ENCODE assay signal across 14 cellular contexts in genomic region chr5:52705720-52706119, GRCh38.
A peak's percentile ranks its signal among the peaks of the same experiment; 100 is the strongest.
DNase-seq lines count a peak whose midpoint lies in the region; ATAC-seq and TF ChIP-seq lines count a peak whose summit lies in the region.
"Had no signal": no experiment of that assay in that cellular context is flagged by ENCODE, and none has a peak within 500 bp of the region (broad histone marks: within the 10 kb centered on the region; RNA-seq: fewer than 3 reads in every experiment).

No MANE protein-coding gene starts in this region.

- H3K4me3 ChIP-seq in BLaER1 (no peak overlapping the region), GM23338 (no peak overlapping the region), Peyer's patch (no peak overlapping the region)

- H3K36me3 ChIP-seq in BLaER1: no peaks in the 10 kb centered on the region
- H3K36me3 ChIP-seq in GM23338 (ENCODE audit: insufficient read depth): no peaks in the 10 kb centered on the region
- no peaks in the 10 kb centered on the region for H3K36me3 ChIP-seq in Peyer's patch

- TF ChIP-seq POLR2A in Peyer's patch (IDR thresholded peaks at IDR 0.05): no peak

- no peaks in the 10 kb centered on the region for H3K79me2 ChIP-seq in GM23338 (replicated peaks; ENCODE audit: insufficient read depth)

- H3K36me3 Mint-ChIP-seq in T-helper 2 cell treated with Interferon-gamma antibody and Interleukin-4, amounts not matched to agents 5 μg/mL and 100 μg/mL, for 36 hours (ENCODE audit: low read depth): peaks cover 1% of the 10 kb centered on the region
- no peaks in the 10 kb centered on the region for H3K36me3 Mint-ChIP-seq in GM23338 (ENCODE audit: low read depth)
- H3K36me3 Mint-ChIP-seq: natural killer cell had no signal

- peaks cover 46% of the 10 kb centered on the region for H3K4me1 Mint-ChIP-seq in T-helper 2 cell treated with Interferon-gamma antibody and Interleukin-4, amounts not matched to agents 5 μg/mL and 100 μg/mL, for 36 hours (ENCODE audit: low read depth)
- H3K4me1 Mint-ChIP-seq in GM23338: peaks cover 11% of the 10 kb centered on the region; the same call in 2 of the 3 replicates

- H3K27ac ChIP-seq in BLaER1 (no peak overlapping the region), GM23338 (ENCODE audit: low read depth) (no peak overlapping the region), Peyer's patch (no peak overlapping the region)

- H3K9me2 ChIP-seq in GM23338 (ENCODE audit: insufficient read depth): no peaks in the 10 kb centered on the region

- H3K9me3 Mint-ChIP-seq in T-helper 2 cell treated with Interferon-gamma antibody and Interleukin-4, amounts not matched to agents 5 μg/mL and 100 μg/mL, for 36 hours: no peaks in the 10 kb centered on the region
- H3K9me3 Mint-ChIP-seq in GM23338: no peaks in the 10 kb centered on the region; the same call in 2 of the 3 replicates
- H3K9me3 Mint-ChIP-seq: dendritic cell treated with granulocyte-macrophage colony-stimulating factor and Interleukin-4, amounts not matched to agents 40 ng/mL and 50 ng/mL, for 4 days; natural killer cell had no signal

- peaks cover 15% of the 10 kb centered on the region for H3K27me3 Mint-ChIP-seq in T-helper 2 cell treated with Interferon-gamma antibody and Interleukin-4, amounts not matched to agents 5 μg/mL and 100 μg/mL, for 36 hours (ENCODE audit: low read depth)
- H3K27me3 Mint-ChIP-seq in GM23338 (ENCODE audit: insufficient read depth, low read depth, poor library complexity): peaks cover 3% of the 10 kb centered on the region
- H3K27me3 Mint-ChIP-seq: dendritic cell treated with granulocyte-macrophage colony-stimulating factor and Interleukin-4, amounts not matched to agents 40 ng/mL and 50 ng/mL, for 4 days had no signal

- no peak for ATAC-seq in GM23338
- no peak for ATAC-seq in HG03159 (IDR thresholded peaks at IDR 0.05; ENCODE audit: unreplicated experiment)
- ATAC-seq: left lobe of liver, natural killer cell, PC-3 had no signal

- H3K9me3 ChIP-seq in BLaER1 (no peaks in the 10 kb centered on the region), Peyer's patch (no peaks in the 10 kb centered on the region)

- no peaks in the 10 kb centered on the region for H3F3A ChIP-seq in GM23338 (replicated peaks; ENCODE audit: low read depth)

- H3K9ac ChIP-seq in BLaER1: no peak overlapping the region

- H3K4me2 ChIP-seq in BLaER1 (peak overlapping the region; percentile 79), GM23338 (no peak overlapping the region)

- DNase-seq in GDM1 (lab: John Stamatoyannopoulos, UW): peak; percentile 29
- no peak for DNase-seq in T-helper 2 cell treated with Interferon-gamma antibody and Interleukin-4, amounts not matched to agents 5 μg/mL and 100 μg/mL, for 36 hours (ENCODE audit: low spot score)
- DNase-seq in lung microvascular endothelial cell (ENCODE audit: low read depth in 2 of 2): peak; percentile 82 to 83
- no peak for DNase-seq in GM23338 (ENCODE audit: low spot score)
- no peak for DNase-seq in Peyer's patch
- DNase-seq: activated effector memory CD4-positive, alpha-beta T cell treated with Interleukin-2 at 50 U/mL for 16 hours; natural killer cell; NCI-H2081; NCI-H526; PC-3 had no signal

- H4K20me1 ChIP-seq in BLaER1 (no peaks in the 10 kb centered on the region), GM23338 (replicated peaks; ENCODE audit: insufficient read depth) (no peaks in the 10 kb centered on the region)

- H3K4me3 Mint-ChIP-seq in T-helper 2 cell treated with Interferon-gamma antibody and Interleukin-4, amounts not matched to agents 5 μg/mL and 100 μg/mL, for 36 hours: peak overlapping the region; percentile 54
- H3K4me3 Mint-ChIP-seq in GM23338: no peak overlapping the region
- H3K4me3 Mint-ChIP-seq: dendritic cell treated with granulocyte-macrophage colony-stimulating factor and Interleukin-4, amounts not matched to agents 40 ng/mL and 50 ng/mL, for 4 days; natural killer cell had no signal

- TF ChIP-seq CTCF in GM23338 (conservative IDR thresholded peaks at IDR 0.05; ENCODE audit: low read depth in 2 of 2) (no peak), Peyer's patch (IDR thresholded peaks at IDR 0.05) (no peak)

- H3K4me1 ChIP-seq in BLaER1 (peaks cover 54% of the 10 kb centered on the region), GM23338 (ENCODE audit: insufficient read depth) (peaks cover 8% of the 10 kb centered on the region; the same call in 1 of the 2 replicates), Peyer's patch (peaks cover 0 to 14% (median 2%) of the 10 kb centered on the region in 4 donors)

- H2AFZ ChIP-seq in GM23338: no peak overlapping the region

- no peak overlapping the region for H3K27ac Mint-ChIP-seq in T-helper 2 cell treated with Interferon-gamma antibody and Interleukin-4, amounts not matched to agents 5 μg/mL and 100 μg/mL, for 36 hours
- no peak overlapping the region for H3K27ac Mint-ChIP-seq in GM23338
- H3K27ac Mint-ChIP-seq: dendritic cell treated with granulocyte-macrophage colony-stimulating factor and Interleukin-4, amounts not matched to agents 40 ng/mL and 50 ng/mL, for 4 days; natural killer cell had no signal

- H3K27me3 ChIP-seq in BLaER1 (no peaks in the 10 kb centered on the region), GM23338 (ENCODE audit: insufficient read depth) (no peaks in the 10 kb centered on the region), Peyer's patch (no peaks in the 10 kb centered on the region)

TF ChIP-seq in GM23338, 12 proteins besides CTCF, POLR2A, EP300 and RAD21:
- no peak for TF ChIP-seq EZH2 (IDR thresholded peaks at IDR 0.05; ENCODE audit: low read depth, unreplicated experiment)
TF ChIP-seq in GM23338: peak in this region for 0.

Comparison
In these comparisons a context has a peak if more than half of its experiments do, and no peak if none do; other contexts are left out.
1. DNase-seq: peak in GDM1 (single experiment) and lung microvascular endothelial cell (2 of 2); none in T-helper 2 cell treated with Interferon-gamma antibody and Interleukin-4, amounts not matched to agents 5 μg/mL and 100 μg/mL, for 36 hours (single experiment), GM23338 (single experiment) and Peyer's patch (0 of 3).